23 cellular contexts compared by ENCODE assay signal in the genomic region with DNA sequence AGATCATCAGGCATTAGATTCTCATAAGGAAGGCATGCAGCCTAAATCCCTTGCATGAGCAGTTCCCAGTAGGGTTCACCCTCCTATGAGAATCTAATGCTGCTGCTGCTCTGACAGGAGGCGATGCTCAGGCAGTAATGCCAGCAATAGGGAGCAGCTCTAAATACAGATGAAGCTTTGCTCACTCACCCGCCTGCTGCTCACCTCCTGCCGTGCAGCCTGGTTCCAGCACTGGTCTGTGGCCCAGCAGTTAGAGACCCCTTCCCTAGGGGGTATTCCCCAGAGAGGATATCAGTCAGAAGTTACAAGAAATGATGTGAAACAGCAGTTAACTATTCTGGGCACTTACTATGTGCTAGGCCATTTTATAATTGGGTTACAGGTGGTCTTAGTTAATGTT.
"Had no signal": no experiment of that assay in that cellular context is flagged by ENCODE, and none has a peak within 500 bp of the region (broad histone marks: within the 10 kb centered on the region; RNA-seq: fewer than 3 reads in every experiment).

No MANE protein-coding gene starts in this region.

- ATAC-seq: natural killer cell; right lobe of liver; stimulated activated effector memory CD8-positive, alpha-beta T cell treated with anti-CD3 and anti-CD28 coated beads, Interleukin-12 subunit alpha, Interleukin-12 subunit beta, amount 100 ng/mL, for 72 hours; upper lobe of right lung had no signal

- H2AFZ ChIP-seq: neural progenitor cell had no signal

- H3K9ac ChIP-seq: neural progenitor cell had no signal

- H3K9me3 ChIP-seq: left ventricle myocardium inferior, ovary, right atrium auricular region, right lobe of liver, suprapubic skin, thoracic aorta, tibial artery, upper lobe of right lung had no signal

- DNase-seq: islet precursor cell; left ventricle myocardium inferior; mesendoderm; naive B cell; natural killer cell; nephron progenitor cell; ovary; right lobe of liver; stimulated activated CD4-positive, alpha-beta T cell treated with anti-CD3 and anti-CD28 coated beads, Interleukin-4, amount 100 ng/mL, for 24 hours; stimulated activated naive CD4-positive, alpha-beta T cell; tibial artery; trophoblast cell; upper lobe of right lung had no signal

- H3K4me1 Mint-ChIP-seq: naive B cell; natural killer cell; nephron progenitor cell; neural progenitor cell; stimulated activated effector memory CD8-positive, alpha-beta T cell treated with anti-CD3 and anti-CD28 coated beads, Interleukin-12 subunit alpha, Interleukin-12 subunit beta, amount 100 ng/mL, for 72 hours had no signal

- H3K27ac Mint-ChIP-seq: naive B cell; natural killer cell; nephron progenitor cell; neural progenitor cell; progenitor cell of endocrine pancreas; stimulated activated effector memory CD8-positive, alpha-beta T cell treated with anti-CD3 and anti-CD28 coated beads, Interleukin-12 subunit alpha, Interleukin-12 subunit beta, amount 100 ng/mL, for 72 hours; stimulated activated naive CD8-positive, alpha-beta T cell treated with anti-CD3 and anti-CD28 coated beads, Interleukin-15, Interleukin-2, amounts not matched to agents 100 ng/mL and 50 ng/mL, for 24 hours had no signal

- H3K36me3 ChIP-seq: left ventricle myocardium inferior, neural progenitor cell, ovary, right atrium auricular region, right lobe of liver, suprapubic skin, thoracic aorta, tibial artery, upper lobe of right lung had no signal

- H3K4me3 Mint-ChIP-seq: mesothelial cell of epicardium; naive B cell; natural killer cell; nephron progenitor cell; neural progenitor cell; stimulated activated effector memory CD8-positive, alpha-beta T cell treated with anti-CD3 and anti-CD28 coated beads, Interleukin-12 subunit alpha, Interleukin-12 subunit beta, amount 100 ng/mL, for 72 hours; stimulated activated naive CD8-positive, alpha-beta T cell treated with anti-CD3 and anti-CD28 coated beads, Interleukin-15, Interleukin-2, amounts not matched to agents 100 ng/mL and 50 ng/mL, for 24 hours had no signal

- H3K9me3 Mint-ChIP-seq: nephron progenitor cell; neural progenitor cell; stimulated activated naive CD8-positive, alpha-beta T cell treated with anti-CD3 and anti-CD28 coated beads, Interleukin-15, Interleukin-2, amounts not matched to agents 100 ng/mL and 50 ng/mL, for 24 hours had no signal

- H3K27ac ChIP-seq: left ventricle myocardium inferior, neural progenitor cell, ovary, right atrium auricular region, right lobe of liver, skin epidermis, suprapubic skin, thoracic aorta, tibial artery, upper lobe of right lung had no signal

- H3K4me1 ChIP-seq: left ventricle myocardium inferior, neural progenitor cell, right atrium auricular region, right lobe of liver, suprapubic skin, tibial artery, upper lobe of right lung had no signal

- H3K4me3 ChIP-seq: left ventricle myocardium inferior, lung, neural progenitor cell, ovary, right atrium auricular region, right lobe of liver, skin epidermis, suprapubic skin, thoracic aorta, tibial artery, upper lobe of right lung had no signal

- H3K36me3 Mint-ChIP-seq: mesothelial cell of epicardium; naive B cell; natural killer cell; neural progenitor cell; stimulated activated effector memory CD8-positive, alpha-beta T cell treated with anti-CD3 and anti-CD28 coated beads, Interleukin-12 subunit alpha, Interleukin-12 subunit beta, amount 100 ng/mL, for 72 hours had no signal

- H3K27me3 ChIP-seq: neural progenitor cell, ovary, right atrium auricular region, right lobe of liver, suprapubic skin, tibial artery, upper lobe of right lung had no signal

- H3K27me3 Mint-ChIP-seq: naive B cell; progenitor cell of endocrine pancreas; stimulated activated naive CD8-positive, alpha-beta T cell treated with anti-CD3 and anti-CD28 coated beads, Interleukin-15, Interleukin-2, amounts not matched to agents 100 ng/mL and 50 ng/mL, for 24 hours had no signal

- H3K4me2 ChIP-seq: neural progenitor cell had no signal
